ENCODE assay signal across 11 cellular contexts in the genomic region with DNA sequence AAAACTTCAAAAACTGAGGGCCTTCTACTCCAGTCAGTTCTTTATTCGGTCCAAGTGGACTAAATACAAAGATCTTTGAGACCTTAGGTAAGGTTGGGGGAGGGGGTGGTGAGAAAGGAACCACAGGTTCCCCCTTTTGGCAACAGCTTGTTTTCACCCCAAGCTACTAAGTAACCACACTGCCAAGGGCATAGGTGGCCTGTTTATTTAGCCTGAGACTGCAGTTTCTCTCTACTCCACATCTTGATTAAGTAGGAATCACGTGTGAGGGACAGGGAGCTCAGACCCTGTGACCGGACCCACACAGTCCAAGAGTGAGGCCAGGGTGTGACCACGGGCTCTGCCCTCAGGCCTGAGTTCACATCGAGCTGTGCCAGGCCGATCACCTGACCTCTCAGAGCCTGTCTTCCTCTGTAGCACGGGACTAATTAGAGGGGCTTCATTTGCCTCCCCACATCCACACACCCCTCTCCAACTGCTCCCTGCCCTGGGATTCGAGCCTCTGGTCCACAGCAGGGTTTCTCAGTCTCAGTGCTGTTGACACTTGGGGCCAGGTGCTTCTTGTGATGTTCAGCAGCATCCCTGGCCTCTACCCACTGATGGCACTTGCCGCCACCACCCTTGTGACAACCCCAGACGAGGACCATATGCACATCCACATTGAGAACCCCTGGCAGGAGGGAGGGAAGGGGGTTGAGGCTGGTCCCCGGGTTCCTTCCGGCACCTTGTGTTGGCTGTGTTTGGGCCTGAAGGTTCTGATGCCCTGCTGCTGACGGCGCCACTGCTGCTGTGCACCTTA. TPM values are rescaled to one million over a fixed set of nuclear protein-coding genes. Genes with fewer than 3 reads are reported as not detected.
A peak's percentile ranks its signal among the peaks of the same experiment; 100 is the strongest.
DNase-seq lines count a peak whose midpoint lies in the region; ATAC-seq and TF ChIP-seq lines count a peak whose summit lies in the region.
"Had no signal": no experiment of that assay in that cellular context is flagged by ENCODE, and none has a peak within 500 bp of the region (broad histone marks: within the 10 kb centered on the region; RNA-seq: fewer than 3 reads in every experiment).

No MANE protein-coding gene starts in this region.

- no peak overlapping the region for H3K27ac Mint-ChIP-seq in activated CD4-positive, alpha-beta T cell treated with anti-CD3 and anti-CD28 coated beads for 36 hours
- H3K27ac Mint-ChIP-seq in progenitor cell of endocrine pancreas = no peak overlapping the region
- H3K27ac Mint-ChIP-seq in activated T-helper 17 cell treated with anti-CD3 and anti-CD28 coated beads, Interleukin-2, amount 50 U/mL, for 72 hours = no peak overlapping the region

- in situ Hi-C loops in gastrocnemius medialis (cut with MboI; ENCODE audit: low sequenced_read_pairs in 4 of 4) = loop anchor here in 1 of 4 donors (25.0 kb wide), 1 partner anchor 144 kb away; a partner anchor contains a TSS

- TF ChIP-seq POLR2A in gastrocnemius medialis (IDR thresholded peaks at IDR 0.05) = no peak

- H3K4me3 Mint-ChIP-seq in activated CD4-positive, alpha-beta T cell treated with anti-CD3 and anti-CD28 coated beads for 36 hours = no peak overlapping the region
- no peak overlapping the region for H3K4me3 Mint-ChIP-seq in progenitor cell of endocrine pancreas (ENCODE audit: low read depth)
- no peak overlapping the region for H3K4me3 Mint-ChIP-seq in activated T-helper 17 cell treated with anti-CD3 and anti-CD28 coated beads, Interleukin-2, amount 50 U/mL, for 72 hours

- peaks cover 29% of the 10 kb centered on the region for H3K4me1 ChIP-seq in OCI-LY7 (ENCODE audit: insufficient read depth, low read length, poor library complexity, severe bottlenecking)
- peaks cover 24 to 32% of the 10 kb centered on the region in 2 donors for H3K4me1 ChIP-seq in gastrocnemius medialis

- H2AFZ ChIP-seq in OCI-LY7 (ENCODE audit: low read length) = no peak overlapping the region

- H3K79me2 ChIP-seq in OCI-LY7 (ENCODE audit: insufficient read depth, low read depth, low read length) = peaks cover 2% of the 10 kb centered on the region; the same call in 1 of the 2 replicates

- H3K27me3 Mint-ChIP-seq in activated CD4-positive, alpha-beta T cell treated with anti-CD3 and anti-CD28 coated beads for 36 hours = no peaks in the 10 kb centered on the region
- H3K27me3 Mint-ChIP-seq in progenitor cell of endocrine pancreas = no peaks in the 10 kb centered on the region
- H3K27me3 Mint-ChIP-seq in activated T-helper 17 cell treated with anti-CD3 and anti-CD28 coated beads, Interleukin-2, amount 50 U/mL, for 72 hours = no peaks in the 10 kb centered on the region

- peaks cover 44% of the 10 kb centered on the region for H3K36me3 ChIP-seq in OCI-LY7 (ENCODE audit: insufficient read depth, low read length)
- peaks cover 0 to 21% of the 10 kb centered on the region in 2 donors for H3K36me3 ChIP-seq in gastrocnemius medialis

- H3K9me2 ChIP-seq in OCI-LY7 (ENCODE audit: insufficient read depth, low read length) = no peaks in the 10 kb centered on the region

- peaks cover 32% of the 10 kb centered on the region for H3K36me3 Mint-ChIP-seq in activated CD4-positive, alpha-beta T cell treated with anti-CD3 and anti-CD28 coated beads for 36 hours (ENCODE audit: low read depth)
- H3K36me3 Mint-ChIP-seq in progenitor cell of endocrine pancreas (ENCODE audit: insufficient read depth) = peaks cover 9% of the 10 kb centered on the region
- H3K36me3 Mint-ChIP-seq in activated T-helper 17 cell treated with anti-CD3 and anti-CD28 coated beads, Interleukin-2, amount 50 U/mL, for 72 hours (ENCODE audit: low read depth) = peaks cover 42% of the 10 kb centered on the region

- peaks cover 12% of the 10 kb centered on the region for H4K20me1 ChIP-seq in OCI-LY7 (ENCODE audit: insufficient read depth, low read length)

- no peaks in the 10 kb centered on the region for H3K9me3 Mint-ChIP-seq in activated CD4-positive, alpha-beta T cell treated with anti-CD3 and anti-CD28 coated beads for 36 hours (ENCODE audit: low read depth)
- H3K9me3 Mint-ChIP-seq in progenitor cell of endocrine pancreas (ENCODE audit: low read depth) = no peaks in the 10 kb centered on the region
- H3K9me3 Mint-ChIP-seq in activated T-helper 17 cell treated with anti-CD3 and anti-CD28 coated beads, Interleukin-2, amount 50 U/mL, for 72 hours = no peaks in the 10 kb centered on the region

- BruUV-seq in OCI-LY7 (replicated peaks; lab: Mats Ljungman, UMichigan) = no TSS peak

- intact Hi-C loops in activated CD4-positive, alpha-beta T cell treated with anti-CD3 and anti-CD28 coated beads for 36 hours (cut with DNase I, micrococcal nuclease) = loop anchor here in 1 of 2 experiments (10.0 kb wide), 1 partner anchor 57 kb away; no protein-coding TSS in a partner anchor
- intact Hi-C loops in OCI-LY7 (cut with micrococcal nuclease; ENCODE audit: unreplicated experiment) (no loop called here), cardiac septum (cut with DNase I) (no loop called here), gastrocnemius medialis (cut with DNase I; ENCODE audit: low total_unique reads) (no loop called here)

- H3K4me1 Mint-ChIP-seq in activated CD4-positive, alpha-beta T cell treated with anti-CD3 and anti-CD28 coated beads for 36 hours = peaks cover 18% of the 10 kb centered on the region
- peaks cover 20% of the 10 kb centered on the region for H3K4me1 Mint-ChIP-seq in progenitor cell of endocrine pancreas (ENCODE audit: low read depth)
- H3K4me1 Mint-ChIP-seq in activated T-helper 17 cell treated with anti-CD3 and anti-CD28 coated beads, Interleukin-2, amount 50 U/mL, for 72 hours = peaks cover 22% of the 10 kb centered on the region

- H3K27ac ChIP-seq in OCI-LY7 (ENCODE audit: low read depth, low read length, poor library complexity, severe bottlenecking) = peak overlapping the region; percentile 38
- H3K27ac ChIP-seq in gastrocnemius medialis = peak overlapping the region; percentile 23 to 72 (median 58)

- H3K9me3 ChIP-seq in OCI-LY7 (ENCODE audit: low read length) (no peaks in the 10 kb centered on the region), gastrocnemius medialis (no peaks in the 10 kb centered on the region)

- no peaks in the 10 kb centered on the region for H3K27me3 ChIP-seq in gastrocnemius medialis

- CTCF ChIA-PET in activated CD4-positive, alpha-beta T cell treated with anti-CD3 and anti-CD28 coated beads for 36 hours (lab: Charles Lee) = interaction anchor here (1.2 to 2.9 kb wide), 3 partner anchors 11 to 45 kb away, joined by 3 to 10 read pairs (median 5); no protein-coding TSS in a partner anchor
- CTCF ChIA-PET in OCI-LY7 (lab: Charles Lee; ENCODE audit: unreplicated experiment) = interaction anchor here (1.0 to 1.9 kb wide), 3 partner anchors 10 to 114 kb away, joined by 4 to 7 read pairs (median 4); no protein-coding TSS in a partner anchor

- POLR2A ChIA-PET in activated CD4-positive, alpha-beta T cell treated with anti-CD3 and anti-CD28 coated beads for 36 hours (lab: Charles Lee) = interaction anchor here (0.6 to 2.8 kb wide), 5 partner anchors 9 to 1203 kb away, joined by 3 to 14 read pairs (median 4); no protein-coding TSS in a partner anchor
- POLR2A ChIA-PET in OCI-LY7 (lab: Charles Lee) = interaction anchor here (0.6 to 3.6 kb wide), 6 partner anchors 8 to 109 kb away, joined by 3 to 21 read pairs (median 4); no protein-coding TSS in a partner anchor

- TF ChIP-seq CTCF in OCI-LY7 (conservative IDR thresholded peaks at IDR 0.05; ENCODE audit: low read length) = 0 out of 2 replicates have a peak, but pooled peaks have one; percentile 13
- no peak for TF ChIP-seq CTCF in gastrocnemius medialis (IDR thresholded peaks at IDR 0.05 in 4 of 5, conservative IDR thresholded peaks at IDR 0.05 in 1 of 5)
- no peak for TF ChIP-seq CTCF in progenitor cell of endocrine pancreas (IDR thresholded peaks at IDR 0.05; ENCODE audit: unreplicated experiment)

- ATAC-seq in activated CD4-positive, alpha-beta T cell treated with anti-CD3 and anti-CD28 coated beads for 36 hours = peak; percentile 4
- peak; percentile 28 to 54 for ATAC-seq in gastrocnemius medialis
- no peak for ATAC-seq in activated T-helper 17 cell treated with anti-CD3 and anti-CD28 coated beads, Interleukin-2, amount 50 U/mL, for 72 hours (replicated peaks)

- peak overlapping the region; percentile 11 for H3K4me2 ChIP-seq in OCI-LY7 (ENCODE audit: low read length)

- no peak overlapping the region for H3K4me3 ChIP-seq in OCI-LY7 (ENCODE audit: low read depth, low read length, poor library complexity, severe bottlenecking)
- no peak overlapping the region for H3K4me3 ChIP-seq in gastrocnemius medialis

- DNase-seq in activated CD4-positive, alpha-beta T cell treated with anti-CD3 and anti-CD28 coated beads for 36 hours = no peak
- no peak for DNase-seq in activated CD4-positive, alpha-beta T cell treated with anti-CD3 and anti-CD28 coated beads, Interleukin-2, amount 50 U/mL, for 1 hour
- peak; percentile 54 for DNase-seq in OCI-LY7 (ENCODE audit: low spot score)
- peak; percentile 77 for DNase-seq in cardiac septum (ENCODE audit: low spot score)
- peak; percentile 59 to 60 for DNase-seq in gastrocnemius medialis
- DNase-seq in NCI-H128 (lab: John Stamatoyannopoulos, UW; ENCODE audit: unreplicated experiment) = no peak
- DNase-seq in progenitor cell of endocrine pancreas (ENCODE audit: low spot score, unreplicated experiment) = no peak
- DNase-seq: amniotic stem cell; NCI-H1417; stimulated activated naive CD4-positive, alpha-beta T cell treated with Interleukin-2 at 50 U/mL for 16 hours had no signal

RNA-seq across cellular contexts. Expression of a gene that starts 17.8 kb away (rescaled TPM):
- total RNA-seq in activated CD4-positive, alpha-beta T cell treated with anti-CD3 and anti-CD28 coated beads for 36 hours = under 1 TPM in 1 of 2 experiments, not detected in 1; 0.32 TPM
- total RNA-seq in OCI-LY7 (2014; rRNA removed; shearing (Covaris generic)) = not detected in 2 replicates
- total RNA-seq in OCI-LY7 (2022) = not detected in 2 replicates
- 6.2 TPM for total RNA-seq in cardiac septum
- total RNA-seq in gastrocnemius medialis = 10 to 100 TPM; 13.6 to 31.1 (median 27.4) TPM
- total RNA-seq in progenitor cell of endocrine pancreas = 0.62 and 1.2 TPM in 2 replicates
- total RNA-seq in activated T-helper 17 cell treated with anti-CD3 and anti-CD28 coated beads, Interleukin-2, amount 50 U/mL, for 72 hours = under 1 TPM in 1 of 2 donors, not detected in 1; 0.29 TPM

RNA-seq across cellular contexts. Expression of a gene that starts 28.0 kb away (rescaled TPM):
- not detected for total RNA-seq in activated CD4-positive, alpha-beta T cell treated with anti-CD3 and anti-CD28 coated beads for 36 hours
- total RNA-seq in OCI-LY7 (2014; rRNA removed; shearing (Covaris generic)) = 5.7 and 6.3 TPM in 2 replicates
- total RNA-seq in OCI-LY7 (2022) (11.7 and 15.9 TPM in 2 replicates), cardiac septum (2.7 TPM), gastrocnemius medialis (1 to 10 TPM in 2 of 4 donors, under 1 TPM in 1, not detected in 1; 0.33 to 3.7 (median 1.1) TPM), progenitor cell of endocrine pancreas (0.86 and 1.7 TPM in 2 replicates)
- not detected for total RNA-seq in activated T-helper 17 cell treated with anti-CD3 and anti-CD28 coated beads, Interleukin-2, amount 50 U/mL, for 72 hours

RNA-seq across cellular contexts. Expression of a gene that starts 30.3 kb away (rescaled TPM):
- not detected for total RNA-seq in activated CD4-positive, alpha-beta T cell treated with anti-CD3 and anti-CD28 coated beads for 36 hours
- 0.33 and 0.57 TPM in 2 replicates for total RNA-seq in OCI-LY7 (2014; rRNA removed; shearing (Covaris generic))
- total RNA-seq in OCI-LY7 (2022) (0.22 and 0.44 TPM in 2 replicates), cardiac septum (17.6 TPM), gastrocnemius medialis (10 to 100 TPM in 2 of 4 donors, 1 to 10 TPM in 2; 8.1 to 19.7 (median 10.6) TPM), progenitor cell of endocrine pancreas (0.46 and 1.0 TPM in 2 replicates)
- not detected for total RNA-seq in activated T-helper 17 cell treated with anti-CD3 and anti-CD28 coated beads, Interleukin-2, amount 50 U/mL, for 72 hours

Comparison
In these comparisons a context has a peak if more than half of its experiments do, and no peak if none do; other contexts are left out.
1. DNase-seq: peak in OCI-LY7 (single experiment), cardiac septum (single experiment) and gastrocnemius medialis (2 of 2); none in activated CD4-positive, alpha-beta T cell treated with anti-CD3 and anti-CD28 coated beads for 36 hours (single experiment), activated CD4-positive, alpha-beta T cell treated with anti-CD3 and anti-CD28 coated beads, Interleukin-2, amount 50 U/mL, for 1 hour (single experiment), NCI-H128 (single experiment) and progenitor cell of endocrine pancreas (single experiment).